8 cellular contexts compared by ENCODE assay signal in genomic region chr17:51153210-51154072, GRCh38. TPM values are rescaled to one million over a fixed set of nuclear protein-coding genes. Genes with fewer than 3 reads are reported as not detected.
DNase-seq lines count a peak whose midpoint lies in the region; ATAC-seq and TF ChIP-seq lines count a peak whose summit lies in the region.

Gene NME1 (plus strand): TSS chr17:51153559. CDS start chr17:51155655, 2,096 bp downstream.

- TF ChIP-seq CTCF in GM12875 (IDR thresholded peaks at IDR 0.05; ENCODE audit: borderline replicate concordance, insufficient read depth, low read depth, low read length) (peak; percentile 80), adrenal gland (IDR thresholded peaks at IDR 0.05) (peak; percentile 24 to 86 (median 74)), heart right ventricle (IDR thresholded peaks at IDR 0.05) (peak; percentile 55 to 96 (median 76)), upper lobe of right lung (IDR thresholded peaks at IDR 0.05) (peak; percentile 83)

- ATAC-seq in HG02798 (IDR thresholded peaks at IDR 0.05; ENCODE audit: poor library complexity, unreplicated experiment) (peak; percentile 96), heart right ventricle (peak; percentile 96 to 99 (median 98)), upper lobe of right lung (peak; percentile 99)

- H3K27ac ChIP-seq in adrenal gland, result peak within 1 kb of the TSS; percentile 51 to 93 (median 90)
- peak within 1 kb of the TSS; percentile 72 to 91 (median 82) for H3K27ac ChIP-seq in heart right ventricle
- H3K27ac ChIP-seq in upper lobe of right lung, result peak within 1 kb of the TSS; percentile 87

- H3K27me3 ChIP-seq in adrenal gland (no peaks in the 10 kb centered on the region), heart right ventricle (no peaks in the 10 kb centered on the region), upper lobe of right lung (no peaks in the 10 kb centered on the region)

- peaks cover 0 to 5% of the 10 kb centered on the region in 2 donors for H3K36me3 ChIP-seq in adrenal gland (replicated peaks in 1 of 2)
- H3K36me3 ChIP-seq in heart right ventricle, result peaks cover 0 to 28% (median 0%) of the 10 kb centered on the region in 9 donors
- peaks cover 7% of the 10 kb centered on the region for H3K36me3 ChIP-seq in upper lobe of right lung

- peak; percentile 98 for DNase-seq in NCI-H1417 treated with DMSO at 0.1 percent for 48 hours (lab: John Stamatoyannopoulos, UW)
- DNase-seq in SW480 (ENCODE audit: low spot score), result peak; percentile 100
- peak; percentile 95 to 99 (median 98) for DNase-seq in adrenal gland
- DNase-seq in heart right ventricle, result peak; percentile 92 to 98
- peak; percentile 94 to 100 (median 96) for DNase-seq in posterior cingulate gyrus
- DNase-seq in upper lobe of right lung, result peak; percentile 97

- H3K4me3 ChIP-seq in GM12875 (ENCODE audit: low read depth, low read length) (peak within 1 kb of the TSS; percentile 86), adrenal gland (peak within 1 kb of the TSS; percentile 20 to 87 (median 50)), heart right ventricle (peak within 1 kb of the TSS; percentile 51 to 90 (median 71)), upper lobe of right lung (peak within 1 kb of the TSS; percentile 81)

- TF ChIP-seq POLR2A in adrenal gland (IDR thresholded peaks at IDR 0.05), result peak in 1 of 2 donors; percentile 69

- H3K4me1 ChIP-seq in adrenal gland (replicated peaks in 1 of 2) (peaks cover 7 to 19% of the 10 kb centered on the region in 2 donors), heart right ventricle (peaks cover 0 to 22% (median 12%) of the 10 kb centered on the region in 9 donors), upper lobe of right lung (peaks cover 13% of the 10 kb centered on the region)

- intact Hi-C loops in adrenal gland (cut with DNase I) (loop anchor here in 1 of 2 donors (5.0 kb wide), 1 partner anchor 151 kb away; no protein-coding TSS in a partner anchor), heart right ventricle (cut with DNase I) (loop anchor here (1.0 to 10.0 kb wide), 9 partner anchors 32 to 309 kb away; partner anchors contain the start of gene SPAG9 (in 3 of the 10)), posterior cingulate gyrus (cut with DNase I) (loop anchor here (2.0 to 10.0 kb wide), 3 partner anchors 33 to 299 kb away; partner anchors contain the start of gene SPAG9), upper lobe of right lung (cut with DNase I) (no loop called here)

- WGBS in adrenal gland, 4 donors, result 0 to 1% (median 0%) methylated on average over 51 to 60 of the region's 60 CpGs
- 0 to 1% methylated on average over 57 to 60 of the region's 60 CpGs for WGBS in heart right ventricle, 2 donors

- H3K9me3 ChIP-seq in adrenal gland (replicated peaks in 1 of 3), result no peaks in the 10 kb centered on the region
- H3K9me3 ChIP-seq in heart right ventricle, result no peaks in the 10 kb centered on the region
- no peaks in the 10 kb centered on the region for H3K9me3 ChIP-seq in upper lobe of right lung

RNA-seq across cellular contexts. Expression of gene NME1, which starts in this region (rescaled TPM):
- 100 to 1,000 TPM in 1 of 8 donors, 10 to 100 TPM in 7; 17.0 to 140 (median 57.8) TPM for total RNA-seq in adrenal gland
- 100 to 1,000 TPM in 2 of 3 donors, 10 to 100 TPM in 1; 79.4 to 222 (median 193) TPM for polyA plus RNA-seq in adrenal gland
- 10 to 100 TPM; 12.9 to 52.0 (median 21.8) TPM for total RNA-seq in heart right ventricle
- 100 to 1,000 TPM in 1 of 2 donors, 10 to 100 TPM in 1; 31.8 to 169 TPM for polyA plus RNA-seq in heart right ventricle
- 29.4 TPM for total RNA-seq in upper lobe of right lung

Comparison
In these comparisons a context has a peak if more than half of its experiments do, and no peak if none do; other contexts are left out.
1. Peak in every context shown above with its lines: DNase-seq, ATAC-seq, H3K4me3 ChIP-seq and H3K27ac ChIP-seq.